In genomic region chr10:117553171-117553814, GRCh38 we compare ENCODE assay signal across 13 cellular contexts. TPM values are rescaled to one million over a fixed set of nuclear protein-coding genes. Genes with fewer than 3 reads are reported as not detected.
A peak's percentile ranks its signal among the peaks of the same experiment; 100 is the strongest.
DNase-seq lines count a peak whose midpoint lies in the region; ATAC-seq, FAIRE-seq and TF ChIP-seq lines count a peak whose summit lies in the region.
"Had no signal": no experiment of that assay in that cellular context is flagged by ENCODE, and none has a peak within 500 bp of the region (broad histone marks: within the 10 kb centered on the region; RNA-seq: fewer than 3 reads in every experiment).

No MANE protein-coding gene starts in this region.

- no peak overlapping the region for H4K5ac ChIP-seq in H9 (ENCODE audit: insufficient read length, low read depth, low read length)

- no peak overlapping the region for H3K9ac ChIP-seq in H9 (ENCODE audit: extremely low read depth, insufficient read length, low read length)

- H3K9me3 Mint-ChIP-seq in H9: peaks cover 0 to 8% of the 10 kb centered on the region in 2 experiments; a peak in 3 of 5 replicates
- H3K9me3 Mint-ChIP-seq: activated naive CD4-positive, alpha-beta T cell treated with anti-CD3 and anti-CD28 coated beads, Interleukin-2, amount 50 U/mL, for 24 hours had no signal

- H2AK5ac ChIP-seq in H9 (ENCODE audit: insufficient read length, low read length): no peak overlapping the region

- DNase-seq in H9 (peak; percentile 63), dorsolateral prefrontal cortex (no peak), left kidney (ENCODE audit: low read depth, low spot score) (peak; percentile 87), spleen (peak; percentile 68), left colon (no peak), HTR-8/SVneo (ENCODE audit: insufficient read length, low spot score) (no peak), NAMALWA (ENCODE audit: low spot score) (no peak)
- DNase-seq: NCI-H446, substantia nigra had no signal

- no peak overlapping the region for H2BK5ac ChIP-seq in H9 (ENCODE audit: insufficient read length, low read length)

- H4K91ac ChIP-seq in H9 (ENCODE audit: insufficient read length, low read depth, low read length): no peak overlapping the region

- H3K79me2 ChIP-seq in H9 (ENCODE audit: insufficient read depth, low read length): no peaks in the 10 kb centered on the region

- peaks cover 4% of the 10 kb centered on the region for H4K20me1 ChIP-seq in H9 (ENCODE audit: control insufficient read depth, insufficient read depth, insufficient read length)

- H3K23ac ChIP-seq in H9 (ENCODE audit: insufficient read length, low read depth, low read length): no peak overlapping the region

- H3K27ac ChIP-seq in H9 (ENCODE audit: insufficient read length, low read depth, low read length): no peak overlapping the region
- peak overlapping the region in 34 of 59 donors; percentile 1 to 93 (median 59) for H3K27ac ChIP-seq in dorsolateral prefrontal cortex
- no peak overlapping the region for H3K27ac ChIP-seq in spleen
- H3K27ac ChIP-seq: gastroesophageal sphincter, prostate gland, RWPE1 had no signal

- H3K4me1 Mint-ChIP-seq in H9: peaks cover 16 to 39% of the 10 kb centered on the region in 2 experiments

- peak overlapping the region; percentile 32 for H3K4me2 ChIP-seq in H9 (ENCODE audit: insufficient read depth, insufficient read length, low read length)

- TF ChIP-seq POLR2A in spleen (IDR thresholded peaks at IDR 0.05): no peak

- H3K27ac Mint-ChIP-seq in H9: no peak overlapping the region
- H3K27ac Mint-ChIP-seq: activated naive CD4-positive, alpha-beta T cell treated with anti-CD3 and anti-CD28 coated beads, Interleukin-2, amount 50 U/mL, for 24 hours had no signal

- no peak overlapping the region for H3K14ac ChIP-seq in H9 (ENCODE audit: insufficient read depth, low read length)

- no peaks in the 10 kb centered on the region for H3K36me3 ChIP-seq in spleen
- H3K36me3 ChIP-seq: gastroesophageal sphincter, prostate gland had no signal

- H2AFZ ChIP-seq in H9 (ENCODE audit: low read length): no peak overlapping the region

- H4K8ac ChIP-seq in H9 (replicated peaks; ENCODE audit: insufficient read length, low read depth, low read length): no peak overlapping the region

- FAIRE-seq in HTR-8/SVneo (lab: Jason Lieb, UNC): no peak

- no CpG with 5 or more reads among the region's 63 CpGs for WGBS in H9 (ENCODE audit: extremely low coverage, insufficient read length, low lambda C conversion rate)
- 3 to 13% (median 5%) methylated on average over 19 to 63 of the region's 63 CpGs for WGBS in spleen, 5 donors

- H3K4me1 ChIP-seq in H9 (ENCODE audit: insufficient read depth, low read length) (no peaks in the 10 kb centered on the region; the same call in 1 of the 2 replicates), spleen (peaks cover 0 to 28% (median 11%) of the 10 kb centered on the region in 6 donors)
- H3K4me1 ChIP-seq: prostate gland had no signal

- peak overlapping the region in 1 of 2 experiments; percentile 74; a peak in 3 of 5 replicates for H3K4me3 Mint-ChIP-seq in H9
- H3K4me3 Mint-ChIP-seq: activated naive CD4-positive, alpha-beta T cell treated with anti-CD3 and anti-CD28 coated beads, Interleukin-2, amount 50 U/mL, for 24 hours had no signal

- H3K79me1 ChIP-seq in H9 (ENCODE audit: insufficient read depth, low read depth, low read length, poor library complexity, severe bottlenecking): no peaks in the 10 kb centered on the region

- peak overlapping the region in 56 of 59 donors; percentile 1 to 55 (median 34) for H3K4me3 ChIP-seq in dorsolateral prefrontal cortex
- peak overlapping the region in 1 of 8 donors; percentile 13 for H3K4me3 ChIP-seq in spleen
- H3K4me3 ChIP-seq: prostate gland had no signal

- peaks cover 82% of the 10 kb centered on the region for H3K27me3 ChIP-seq in H9 (ENCODE audit: insufficient read depth, low read length)
- H3K27me3 ChIP-seq in dorsolateral prefrontal cortex: peaks cover 0 to 82% (median 69%) of the 10 kb centered on the region in 45 donors
- H3K27me3 ChIP-seq in spleen (replicated peaks in 1 of 7): peaks cover 10 to 100% (median 79%) of the 10 kb centered on the region in 7 donors

- H2BK12ac ChIP-seq in H9 (ENCODE audit: insufficient read length, low read depth, low read length): no peak overlapping the region

- H2BK15ac ChIP-seq in H9 (ENCODE audit: low read depth, low read length): no peak overlapping the region

- TF ChIP-seq CTCF in H9 (conservative IDR thresholded peaks at IDR 0.05) (peak; percentile 49; the same call in 2 of the 3 replicates), dorsolateral prefrontal cortex (IDR thresholded peaks at IDR 0.05 in 54 of 56, conservative IDR thresholded peaks at IDR 0.05 in 2 of 56; ENCODE audit: low read depth in 1 of 56, partially characterized antibody in 56 of 56) (peak in 9 of 56 donors; percentile 10 to 26 (median 21)), spleen (IDR thresholded peaks at IDR 0.05 in 8 of 11, conservative IDR thresholded peaks at IDR 0.05 in 3 of 11) (no peak)

- no peaks in the 10 kb centered on the region for H3K23me2 ChIP-seq in H9 (ENCODE audit: insufficient read length, low read depth, low read length, poor library complexity, severe bottlenecking)

- no peak overlapping the region for H3T11ph ChIP-seq in H9 (ENCODE audit: low read length)

- peaks cover 98% of the 10 kb centered on the region for H3K27me3 Mint-ChIP-seq in H9 (ENCODE audit: low read depth)

- no peak overlapping the region for H3K4ac ChIP-seq in H9 (ENCODE audit: low read depth, low read length)

- no peak overlapping the region for H2BK20ac ChIP-seq in H9 (ENCODE audit: low read depth, low read length, poor library complexity, severe bottlenecking)

- no peaks in the 10 kb centered on the region for H3K9me3 ChIP-seq in H9 (ENCODE audit: control insufficient read depth, low read depth, low read length)
- H3K9me3 ChIP-seq in spleen: no peaks in the 10 kb centered on the region
- H3K9me3 ChIP-seq: gastroesophageal sphincter, prostate gland had no signal

- H3K18ac ChIP-seq in H9 (ENCODE audit: insufficient read length, low read depth, low read length): no peak overlapping the region

- no peak for ATAC-seq in left colon
- ATAC-seq: gastroesophageal sphincter had no signal

- no peak overlapping the region for H3K56ac ChIP-seq in H9 (ENCODE audit: insufficient read length, low read depth, low read length)

- intact Hi-C loops in dorsolateral prefrontal cortex (cut with DNase I) (no loop called here), spleen (cut with DNase I; ENCODE audit: low total_unique reads) (no loop called here), left colon (cut with DNase I, micrococcal nuclease) (no loop called here)

- H2BK120ac ChIP-seq in H9 (ENCODE audit: low read depth, low read length, poor library complexity, severe bottlenecking): no peak overlapping the region

- H3K36me3 Mint-ChIP-seq in H9 (ENCODE audit: insufficient read depth in 1 of 3, low read depth in 3 of 3): no peaks in the 10 kb centered on the region
- H3K36me3 Mint-ChIP-seq: activated naive CD4-positive, alpha-beta T cell treated with anti-CD3 and anti-CD28 coated beads, Interleukin-2, amount 50 U/mL, for 24 hours had no signal

RNA-seq across cellular contexts. Expression of gene EMX2, which starts 10.7 kb away (rescaled TPM):
- total RNA-seq in H9 (2021): not detected in 2 replicates
- 10 to 100 TPM in 118 of 120 experiments, 1 to 10 TPM in 2; 8.0 to 53.7 (median 21.6) TPM for total RNA-seq in dorsolateral prefrontal cortex
- total RNA-seq in spleen: not detected
- polyA plus RNA-seq in spleen: under 1 TPM in 1 of 3 donors, not detected in 2; 0.06 TPM
- under 1 TPM in 1 of 2 donors, not detected in 1; 0.31 TPM for total RNA-seq in left colon

Comparison
In these comparisons a context has a peak if more than half of its experiments do, and no peak if none do; other contexts are left out.
1. DNase-seq: peak in H9 (single experiment), left kidney (single experiment) and spleen (single experiment); none in dorsolateral prefrontal cortex (0 of 10), left colon (0 of 2), HTR-8/SVneo (single experiment) and NAMALWA (single experiment).
2. H3K27ac ChIP-seq: peak in dorsolateral prefrontal cortex (34 of 59); none in H9 (single experiment) and spleen (0 of 8).